In genomic region chr6:6688283-6688682, GRCh38 we compare ENCODE assay signal across 10 cellular contexts.
DNase-seq lines count a peak whose midpoint lies in the region; ATAC-seq, FAIRE-seq and TF ChIP-seq lines count a peak whose summit lies in the region.
"Had no signal": no experiment of that assay in that cellular context is flagged by ENCODE, and none has a peak within 500 bp of the region (broad histone marks: within the 10 kb centered on the region; RNA-seq: fewer than 3 reads in every experiment).

No MANE protein-coding gene starts in this region.

- DNase-seq in DND-41 (no peak), MV-4-11 (lab: John Stamatoyannopoulos, UW) (peak; percentile 76), K562 (ENCODE audit: extremely low read depth in 1 of 4, low spot score in 3 of 4) (peak in 1 of 4 experiments; percentile 13), lung microvascular endothelial cell (ENCODE audit: low read depth in 2 of 2) (peak; percentile 19 to 86), foreskin melanocyte (no peak)
- DNase-seq in activated naive CD8-positive, alpha-beta T cell treated with anti-CD3 and anti-CD28 coated beads, Interleukin-2, amount 50 U/mL, for 24 hours, result no peak
- DNase-seq: activated CD4-positive, CD25-positive, alpha-beta regulatory T cell treated with anti-CD3 and anti-CD28 coated beads, Interleukin-2, amount 50 U/mL, for 72 hours; DMS 273 treated with DMSO at 0.1 percent for 48 hours had no signal

- H3K4me3 Mint-ChIP-seq in activated naive CD8-positive, alpha-beta T cell treated with anti-CD3 and anti-CD28 coated beads, Interleukin-2, amount 50 U/mL, for 24 hours, result no peak overlapping the region

- H3K9me3 ChIP-seq in DND-41 (ENCODE audit: insufficient read depth, low read length, severe bottlenecking) (peaks cover 10% of the 10 kb centered on the region), K562 (replicated peaks; ENCODE audit: control insufficient read depth, insufficient read depth, low read depth, low read length) (peaks cover 13% of the 10 kb centered on the region)

- no peak overlapping the region for H3K27ac Mint-ChIP-seq in activated naive CD8-positive, alpha-beta T cell treated with anti-CD3 and anti-CD28 coated beads, Interleukin-2, amount 50 U/mL, for 24 hours

- H3K4me1 ChIP-seq in DND-41 (ENCODE audit: insufficient read depth, low read length) (no peaks in the 10 kb centered on the region; the same call in 1 of the 2 replicates), K562 (replicated peaks in 1 of 2; ENCODE audit: control insufficient read depth in 2 of 2, insufficient read depth in 2 of 2, low read length in 2 of 2) (peaks cover 23 to 59% of the 10 kb centered on the region in 2 experiments)

- H4K20me1 ChIP-seq in DND-41 (ENCODE audit: insufficient read depth, low read length) (no peaks in the 10 kb centered on the region), K562 (replicated peaks; ENCODE audit: control insufficient read depth, insufficient read depth, low read length) (no peaks in the 10 kb centered on the region)

- CTCF ChIA-PET in K562 (lab: Yijun Ruan, JAX; ENCODE audit: low intra/inter-chr PET ratio), result no interaction called here

- 25% methylated on average over 1 of the region's 1 CpG for WGBS in K562 (ENCODE audit: insufficient coverage, low coverage, missing lambda C conversion rate)

- intact Hi-C loops in K562 (cut with micrococcal nuclease), result loop anchor here (10.0 kb wide), 1 partner anchor 907 kb away; the partner anchor contains the start of gene SNRNP48

- H3K4me3 ChIP-seq in DND-41 (ENCODE audit: low read depth in 1 of 2, low read length in 2 of 2) (no peak overlapping the region), K562 (no peak overlapping the region)

- no peak for TF ChIP-seq POLR2A in K562 (conservative IDR thresholded peaks at IDR 0.05)

- H3K4me2 ChIP-seq in DND-41 (ENCODE audit: insufficient read depth, low read length) (no peak overlapping the region), K562 (ENCODE audit: insufficient read depth, low read length) (peak overlapping the region; percentile 83; the same call in 1 of the 2 replicates)

- FAIRE-seq in K562 (lab: Jason Lieb, UNC), result no peak

- peaks cover 5% of the 10 kb centered on the region for H3K27me3 Mint-ChIP-seq in activated naive CD8-positive, alpha-beta T cell treated with anti-CD3 and anti-CD28 coated beads, Interleukin-2, amount 50 U/mL, for 24 hours

- no peak for TF ChIP-seq EP300 in K562 (IDR thresholded peaks at IDR 0.05; ENCODE audit: low read length)

- no peak for TF ChIP-seq CTCF in DND-41 (IDR thresholded peaks at IDR 0.05; ENCODE audit: borderline replicate concordance, extremely low read depth, low read length, poor library complexity, severe bottlenecking)
- TF ChIP-seq CTCF in K562 (IDR thresholded peaks at IDR 0.05 in 2 of 3, conservative IDR thresholded peaks at IDR 0.05 in 1 of 3; ENCODE audit: insufficient read depth in 2 of 3, low read depth in 1 of 3, low read length in 3 of 3), result no peak

- no peaks in the 10 kb centered on the region for H3K36me3 Mint-ChIP-seq in activated naive CD8-positive, alpha-beta T cell treated with anti-CD3 and anti-CD28 coated beads, Interleukin-2, amount 50 U/mL, for 24 hours (ENCODE audit: low read depth)

- H3K9me3 Mint-ChIP-seq in activated naive CD8-positive, alpha-beta T cell treated with anti-CD3 and anti-CD28 coated beads, Interleukin-2, amount 50 U/mL, for 24 hours, result no peaks in the 10 kb centered on the region

- H3K27ac ChIP-seq in DND-41 (ENCODE audit: low read length) (no peak overlapping the region), K562 (ENCODE audit: extremely low read depth, low read depth, low read length) (no peak overlapping the region)

- no peaks in the 10 kb centered on the region for H3K27me3 ChIP-seq in DND-41 (ENCODE audit: insufficient read depth, low read length, poor library complexity)
- no peaks in the 10 kb centered on the region; a peak in 1 of 5 replicates for H3K27me3 ChIP-seq in K562 (ENCODE audit: control insufficient read depth in 2 of 2, insufficient read depth in 2 of 2, low read length in 2 of 2)

- H3K79me2 ChIP-seq in DND-41 (ENCODE audit: insufficient read depth, low read length) (no peaks in the 10 kb centered on the region), K562 (ENCODE audit: control insufficient read depth, insufficient read depth, low read length) (peaks cover 11% of the 10 kb centered on the region; the same call in 2 of the 3 replicates)

- H2AFZ ChIP-seq in DND-41 (ENCODE audit: low read depth, low read length), result no peak overlapping the region
- peak overlapping the region; percentile 83 for H2AFZ ChIP-seq in K562 (ENCODE audit: low read depth, low read length)

- no peak for TF ChIP-seq RAD21 in K562 (CRISPR knock-in tag; conservative IDR thresholded peaks at IDR 0.05 in 1 of 2, IDR thresholded peaks at IDR 0.05 in 1 of 2)

- H3K9ac ChIP-seq in DND-41 (ENCODE audit: low read depth, low read length) (no peak overlapping the region), K562 (ENCODE audit: insufficient read depth in 1 of 2, low read depth in 2 of 2, low read length in 2 of 2) (peak overlapping the region in 1 of 2 experiments; percentile 74; a peak in 1 of 4 replicates)

- H3K9me1 ChIP-seq in K562 (ENCODE audit: control insufficient read depth, insufficient read depth, low read length), result no peaks in the 10 kb centered on the region

- POLR2A ChIA-PET in K562 (lab: Yijun Ruan, JAX), result interaction anchor here (0.6 kb wide), 1 partner anchor 97 kb away, joined by 3 read pairs; no protein-coding TSS in a partner anchor

- in situ Hi-C loops in K562 (cut with MboI), result loop anchor here (25.0 kb wide), 1 partner anchor 549 kb away; no protein-coding TSS in a partner anchor

- BruUV-seq in K562 (replicated peaks; lab: Mats Ljungman, UMichigan), result no TSS peak

- ATAC-seq in DND-41 (ENCODE audit: insufficient read depth, low read depth) (peak; percentile 55; the same call in 2 of the 3 replicates), K562 (no peak), GM18873 (IDR thresholded peaks at IDR 0.05; ENCODE audit: low FRiP score, unreplicated experiment) (no peak), GM19463 (IDR thresholded peaks at IDR 0.05; ENCODE audit: unreplicated experiment) (no peak)
- ATAC-seq in activated naive CD8-positive, alpha-beta T cell treated with anti-CD3 and anti-CD28 coated beads, Interleukin-2, amount 50 U/mL, for 24 hours, result no peak

- H3K4me1 Mint-ChIP-seq in activated naive CD8-positive, alpha-beta T cell treated with anti-CD3 and anti-CD28 coated beads, Interleukin-2, amount 50 U/mL, for 24 hours, result peaks cover 25% of the 10 kb centered on the region

- H3K36me3 ChIP-seq in DND-41 (ENCODE audit: insufficient read depth, low read length) (peaks cover 12% of the 10 kb centered on the region; the same call in 1 of the 2 replicates), K562 (ENCODE audit: control insufficient read depth, insufficient read depth, low read length) (no peaks in the 10 kb centered on the region)

TF ChIP-seq in K562, 482 proteins besides CTCF, POLR2A, EP300 and RAD21 (continues in another document):
- TF ChIP-seq ZNF143 (CRISPR knock-in tag; IDR thresholded peaks at IDR 0.05), result no peak
- TF ChIP-seq ZNF263 (CRISPR knock-in tag; IDR thresholded peaks at IDR 0.05; ENCODE audit: borderline replicate concordance), result no peak

Comparison
In these comparisons a context has a peak if more than half of its experiments do, and no peak if none do; other contexts are left out.
1. DNase-seq: peak in MV-4-11 (single experiment) and lung microvascular endothelial cell (2 of 2); none in DND-41 (single experiment), foreskin melanocyte (single experiment) and activated naive CD8-positive, alpha-beta T cell treated with anti-CD3 and anti-CD28 coated beads, Interleukin-2, amount 50 U/mL, for 24 hours (single experiment).